1 cellular context compared by ENCODE assay signal in the genomic region with DNA sequence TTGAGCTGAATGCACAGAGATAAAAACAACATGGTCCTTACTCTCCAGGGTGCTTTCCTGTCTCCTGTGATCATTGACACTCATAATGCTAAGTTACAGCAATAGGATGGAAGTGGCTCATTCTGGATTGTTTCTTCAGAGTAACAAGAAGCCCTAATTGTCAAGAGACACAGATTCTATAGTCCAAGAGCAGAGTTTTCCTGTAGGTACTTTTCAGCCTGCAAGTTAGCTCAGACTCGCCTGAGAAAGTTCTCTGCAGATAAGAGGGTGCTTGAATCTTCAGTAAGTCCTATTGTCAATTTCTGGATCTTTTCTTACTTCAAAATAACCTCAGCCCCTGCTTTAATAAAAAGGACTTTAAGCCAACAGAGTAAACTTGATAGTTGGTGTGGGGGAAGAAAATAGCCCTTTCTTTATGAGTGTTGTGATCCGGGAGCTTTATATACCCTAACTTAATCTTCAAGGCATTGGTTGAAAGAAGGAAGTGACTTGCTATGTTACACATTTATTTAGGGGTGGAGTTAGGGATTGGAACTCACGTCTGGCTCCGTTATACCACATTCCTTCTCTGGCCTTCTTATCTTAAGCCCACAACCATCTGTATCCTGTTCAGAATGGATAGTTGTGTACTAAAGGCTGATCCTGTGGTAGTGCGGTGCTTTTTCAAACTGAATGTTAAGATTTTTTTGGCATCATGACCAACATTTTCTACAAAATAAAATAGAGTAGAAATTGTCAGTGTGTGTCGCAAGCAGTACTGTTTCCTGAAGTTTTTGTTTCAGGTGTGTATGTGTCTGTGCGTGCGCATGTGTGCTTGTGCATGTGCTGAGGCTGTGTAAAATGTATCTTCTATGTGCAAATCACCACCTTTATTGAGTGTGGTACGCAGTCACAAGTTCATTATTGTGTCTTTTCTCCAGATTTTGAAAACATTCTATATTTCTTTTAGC.
TF ChIP-seq lines count a peak whose summit lies in the region.

No MANE protein-coding gene starts in this region.

TF ChIP-seq in K562, 482 proteins besides CTCF, POLR2A, EP300 and RAD21 (continued from another document and continues in another):
- TF ChIP-seq, protein P1, sequence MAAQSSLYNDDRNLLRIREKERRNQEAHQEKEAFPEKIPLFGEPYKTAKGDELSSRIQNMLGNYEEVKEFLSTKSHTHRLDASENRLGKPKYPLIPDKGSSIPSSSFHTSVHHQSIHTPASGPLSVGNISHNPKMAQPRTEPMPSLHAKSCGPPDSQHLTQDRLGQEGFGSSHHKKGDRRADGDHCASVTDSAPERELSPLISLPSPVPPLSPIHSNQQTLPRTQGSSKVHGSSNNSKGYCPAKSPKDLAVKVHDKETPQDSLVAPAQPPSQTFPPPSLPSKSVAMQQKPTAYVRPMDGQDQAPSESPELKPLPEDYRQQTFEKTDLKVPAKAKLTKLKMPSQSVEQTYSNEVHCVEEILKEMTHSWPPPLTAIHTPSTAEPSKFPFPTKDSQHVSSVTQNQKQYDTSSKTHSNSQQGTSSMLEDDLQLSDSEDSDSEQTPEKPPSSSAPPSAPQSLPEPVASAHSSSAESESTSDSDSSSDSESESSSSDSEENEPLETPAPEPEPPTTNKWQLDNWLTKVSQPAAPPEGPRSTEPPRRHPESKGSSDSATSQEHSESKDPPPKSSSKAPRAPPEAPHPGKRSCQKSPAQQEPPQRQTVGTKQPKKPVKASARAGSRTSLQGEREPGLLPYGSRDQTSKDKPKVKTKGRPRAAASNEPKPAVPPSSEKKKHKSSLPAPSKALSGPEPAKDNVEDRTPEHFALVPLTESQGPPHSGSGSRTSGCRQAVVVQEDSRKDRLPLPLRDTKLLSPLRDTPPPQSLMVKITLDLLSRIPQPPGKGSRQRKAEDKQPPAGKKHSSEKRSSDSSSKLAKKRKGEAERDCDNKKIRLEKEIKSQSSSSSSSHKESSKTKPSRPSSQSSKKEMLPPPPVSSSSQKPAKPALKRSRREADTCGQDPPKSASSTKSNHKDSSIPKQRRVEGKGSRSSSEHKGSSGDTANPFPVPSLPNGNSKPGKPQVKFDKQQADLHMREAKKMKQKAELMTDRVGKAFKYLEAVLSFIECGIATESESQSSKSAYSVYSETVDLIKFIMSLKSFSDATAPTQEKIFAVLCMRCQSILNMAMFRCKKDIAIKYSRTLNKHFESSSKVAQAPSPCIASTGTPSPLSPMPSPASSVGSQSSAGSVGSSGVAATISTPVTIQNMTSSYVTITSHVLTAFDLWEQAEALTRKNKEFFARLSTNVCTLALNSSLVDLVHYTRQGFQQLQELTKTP (IDR thresholded peaks at IDR 0.05; ENCODE audit: low read depth in 1 of 2, partially characterized antibody in 2 of 2) = peak; percentile 61 to 66
- TF ChIP-seq, protein P2, sequence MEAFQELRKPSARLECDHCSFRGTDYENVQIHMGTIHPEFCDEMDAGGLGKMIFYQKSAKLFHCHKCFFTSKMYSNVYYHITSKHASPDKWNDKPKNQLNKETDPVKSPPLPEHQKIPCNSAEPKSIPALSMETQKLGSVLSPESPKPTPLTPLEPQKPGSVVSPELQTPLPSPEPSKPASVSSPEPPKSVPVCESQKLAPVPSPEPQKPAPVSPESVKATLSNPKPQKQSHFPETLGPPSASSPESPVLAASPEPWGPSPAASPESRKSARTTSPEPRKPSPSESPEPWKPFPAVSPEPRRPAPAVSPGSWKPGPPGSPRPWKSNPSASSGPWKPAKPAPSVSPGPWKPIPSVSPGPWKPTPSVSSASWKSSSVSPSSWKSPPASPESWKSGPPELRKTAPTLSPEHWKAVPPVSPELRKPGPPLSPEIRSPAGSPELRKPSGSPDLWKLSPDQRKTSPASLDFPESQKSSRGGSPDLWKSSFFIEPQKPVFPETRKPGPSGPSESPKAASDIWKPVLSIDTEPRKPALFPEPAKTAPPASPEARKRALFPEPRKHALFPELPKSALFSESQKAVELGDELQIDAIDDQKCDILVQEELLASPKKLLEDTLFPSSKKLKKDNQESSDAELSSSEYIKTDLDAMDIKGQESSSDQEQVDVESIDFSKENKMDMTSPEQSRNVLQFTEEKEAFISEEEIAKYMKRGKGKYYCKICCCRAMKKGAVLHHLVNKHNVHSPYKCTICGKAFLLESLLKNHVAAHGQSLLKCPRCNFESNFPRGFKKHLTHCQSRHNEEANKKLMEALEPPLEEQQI (IDR thresholded peaks at IDR 0.05) = no peak; the same call in 1 of the 2 replicates
- no peak for TF ChIP-seq NELFE (IDR thresholded peaks at IDR 0.05; ENCODE audit: insufficient read depth, insufficient read length)
- TF ChIP-seq NFATC3 (IDR thresholded peaks at IDR 0.05) = 0 out of 2 replicates have a peak, but pooled peaks have one; percentile 42
- peak; percentile 94 for TF ChIP-seq DPF2 (IDR thresholded peaks at IDR 0.05)
- TF ChIP-seq, protein P3, sequence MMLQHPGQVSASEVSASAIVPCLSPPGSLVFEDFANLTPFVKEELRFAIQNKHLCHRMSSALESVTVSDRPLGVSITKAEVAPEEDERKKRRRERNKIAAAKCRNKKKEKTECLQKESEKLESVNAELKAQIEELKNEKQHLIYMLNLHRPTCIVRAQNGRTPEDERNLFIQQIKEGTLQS (IDR thresholded peaks at IDR 0.05) = no peak
- TF ChIP-seq, protein P3 (CRISPR knock-in tag; conservative IDR thresholded peaks at IDR 0.05) = peak; percentile 48; the same call in 1 of the 2 replicates
- peak; percentile 93 for TF ChIP-seq PML (IDR thresholded peaks at IDR 0.05; ENCODE audit: low read length)
- TF ChIP-seq CREB1 (IDR thresholded peaks at IDR 0.05) = peak; percentile 41; the same call in 1 of the 2 replicates
- no peak for TF ChIP-seq CREB1 (CRISPR knock-in tag; IDR thresholded peaks at IDR 0.05)
- peak; percentile 40; the same call in 1 of the 2 replicates for TF ChIP-seq BHLHE40 (IDR thresholded peaks at IDR 0.05; ENCODE audit: low read length)
- TF ChIP-seq, protein P4, sequence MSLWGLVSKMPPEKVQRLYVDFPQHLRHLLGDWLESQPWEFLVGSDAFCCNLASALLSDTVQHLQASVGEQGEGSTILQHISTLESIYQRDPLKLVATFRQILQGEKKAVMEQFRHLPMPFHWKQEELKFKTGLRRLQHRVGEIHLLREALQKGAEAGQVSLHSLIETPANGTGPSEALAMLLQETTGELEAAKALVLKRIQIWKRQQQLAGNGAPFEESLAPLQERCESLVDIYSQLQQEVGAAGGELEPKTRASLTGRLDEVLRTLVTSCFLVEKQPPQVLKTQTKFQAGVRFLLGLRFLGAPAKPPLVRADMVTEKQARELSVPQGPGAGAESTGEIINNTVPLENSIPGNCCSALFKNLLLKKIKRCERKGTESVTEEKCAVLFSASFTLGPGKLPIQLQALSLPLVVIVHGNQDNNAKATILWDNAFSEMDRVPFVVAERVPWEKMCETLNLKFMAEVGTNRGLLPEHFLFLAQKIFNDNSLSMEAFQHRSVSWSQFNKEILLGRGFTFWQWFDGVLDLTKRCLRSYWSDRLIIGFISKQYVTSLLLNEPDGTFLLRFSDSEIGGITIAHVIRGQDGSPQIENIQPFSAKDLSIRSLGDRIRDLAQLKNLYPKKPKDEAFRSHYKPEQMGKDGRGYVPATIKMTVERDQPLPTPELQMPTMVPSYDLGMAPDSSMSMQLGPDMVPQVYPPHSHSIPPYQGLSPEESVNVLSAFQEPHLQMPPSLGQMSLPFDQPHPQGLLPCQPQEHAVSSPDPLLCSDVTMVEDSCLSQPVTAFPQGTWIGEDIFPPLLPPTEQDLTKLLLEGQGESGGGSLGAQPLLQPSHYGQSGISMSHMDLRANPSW (CRISPR knock-in tag; IDR thresholded peaks at IDR 0.05) = no peak
- TF ChIP-seq ZNF699 (CRISPR knock-in tag; IDR thresholded peaks at IDR 0.05; ENCODE audit: insufficient replicate concordance) = no peak
- TF ChIP-seq, protein P5, sequence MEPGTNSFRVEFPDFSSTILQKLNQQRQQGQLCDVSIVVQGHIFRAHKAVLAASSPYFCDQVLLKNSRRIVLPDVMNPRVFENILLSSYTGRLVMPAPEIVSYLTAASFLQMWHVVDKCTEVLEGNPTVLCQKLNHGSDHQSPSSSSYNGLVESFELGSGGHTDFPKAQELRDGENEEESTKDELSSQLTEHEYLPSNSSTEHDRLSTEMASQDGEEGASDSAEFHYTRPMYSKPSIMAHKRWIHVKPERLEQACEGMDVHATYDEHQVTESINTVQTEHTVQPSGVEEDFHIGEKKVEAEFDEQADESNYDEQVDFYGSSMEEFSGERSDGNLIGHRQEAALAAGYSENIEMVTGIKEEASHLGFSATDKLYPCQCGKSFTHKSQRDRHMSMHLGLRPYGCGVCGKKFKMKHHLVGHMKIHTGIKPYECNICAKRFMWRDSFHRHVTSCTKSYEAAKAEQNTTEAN (CRISPR knock-in tag; IDR thresholded peaks at IDR 0.05) = no peak
- TF ChIP-seq SPI1 (IDR thresholded peaks at IDR 0.05; ENCODE audit: borderline replicate concordance, low read depth, low read length) = peak; percentile 94
- TF ChIP-seq, protein P6, sequence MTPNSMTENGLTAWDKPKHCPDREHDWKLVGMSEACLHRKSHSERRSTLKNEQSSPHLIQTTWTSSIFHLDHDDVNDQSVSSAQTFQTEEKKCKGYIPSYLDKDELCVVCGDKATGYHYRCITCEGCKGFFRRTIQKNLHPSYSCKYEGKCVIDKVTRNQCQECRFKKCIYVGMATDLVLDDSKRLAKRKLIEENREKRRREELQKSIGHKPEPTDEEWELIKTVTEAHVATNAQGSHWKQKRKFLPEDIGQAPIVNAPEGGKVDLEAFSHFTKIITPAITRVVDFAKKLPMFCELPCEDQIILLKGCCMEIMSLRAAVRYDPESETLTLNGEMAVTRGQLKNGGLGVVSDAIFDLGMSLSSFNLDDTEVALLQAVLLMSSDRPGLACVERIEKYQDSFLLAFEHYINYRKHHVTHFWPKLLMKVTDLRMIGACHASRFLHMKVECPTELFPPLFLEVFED (CRISPR knock-in tag; conservative IDR thresholded peaks at IDR 0.05) = no peak
- TF ChIP-seq ESRRA (IDR thresholded peaks at IDR 0.05; ENCODE audit: borderline replicate concordance, low read depth) = peak; percentile 70; the same call in 1 of the 2 replicates
- TF ChIP-seq NFIC (IDR thresholded peaks at IDR 0.05) = peak; percentile 89
- peak; percentile 59 for TF ChIP-seq NFE2 (IDR thresholded peaks at IDR 0.05; ENCODE audit: low read depth)
- TF ChIP-seq CHD4 (IDR thresholded peaks at IDR 0.05; ENCODE audit: insufficient read depth, insufficient replicate concordance, low read depth, low read length, poor library complexity, severe bottlenecking) = peak; percentile 62
- TF ChIP-seq MAZ (CRISPR knock-in tag; conservative IDR thresholded peaks at IDR 0.05 in 1 of 2, IDR thresholded peaks at IDR 0.05 in 1 of 2) = peak in 1 of 2 experiments; percentile 57; a peak in 2 of 4 replicates
- TF ChIP-seq, protein P7, sequence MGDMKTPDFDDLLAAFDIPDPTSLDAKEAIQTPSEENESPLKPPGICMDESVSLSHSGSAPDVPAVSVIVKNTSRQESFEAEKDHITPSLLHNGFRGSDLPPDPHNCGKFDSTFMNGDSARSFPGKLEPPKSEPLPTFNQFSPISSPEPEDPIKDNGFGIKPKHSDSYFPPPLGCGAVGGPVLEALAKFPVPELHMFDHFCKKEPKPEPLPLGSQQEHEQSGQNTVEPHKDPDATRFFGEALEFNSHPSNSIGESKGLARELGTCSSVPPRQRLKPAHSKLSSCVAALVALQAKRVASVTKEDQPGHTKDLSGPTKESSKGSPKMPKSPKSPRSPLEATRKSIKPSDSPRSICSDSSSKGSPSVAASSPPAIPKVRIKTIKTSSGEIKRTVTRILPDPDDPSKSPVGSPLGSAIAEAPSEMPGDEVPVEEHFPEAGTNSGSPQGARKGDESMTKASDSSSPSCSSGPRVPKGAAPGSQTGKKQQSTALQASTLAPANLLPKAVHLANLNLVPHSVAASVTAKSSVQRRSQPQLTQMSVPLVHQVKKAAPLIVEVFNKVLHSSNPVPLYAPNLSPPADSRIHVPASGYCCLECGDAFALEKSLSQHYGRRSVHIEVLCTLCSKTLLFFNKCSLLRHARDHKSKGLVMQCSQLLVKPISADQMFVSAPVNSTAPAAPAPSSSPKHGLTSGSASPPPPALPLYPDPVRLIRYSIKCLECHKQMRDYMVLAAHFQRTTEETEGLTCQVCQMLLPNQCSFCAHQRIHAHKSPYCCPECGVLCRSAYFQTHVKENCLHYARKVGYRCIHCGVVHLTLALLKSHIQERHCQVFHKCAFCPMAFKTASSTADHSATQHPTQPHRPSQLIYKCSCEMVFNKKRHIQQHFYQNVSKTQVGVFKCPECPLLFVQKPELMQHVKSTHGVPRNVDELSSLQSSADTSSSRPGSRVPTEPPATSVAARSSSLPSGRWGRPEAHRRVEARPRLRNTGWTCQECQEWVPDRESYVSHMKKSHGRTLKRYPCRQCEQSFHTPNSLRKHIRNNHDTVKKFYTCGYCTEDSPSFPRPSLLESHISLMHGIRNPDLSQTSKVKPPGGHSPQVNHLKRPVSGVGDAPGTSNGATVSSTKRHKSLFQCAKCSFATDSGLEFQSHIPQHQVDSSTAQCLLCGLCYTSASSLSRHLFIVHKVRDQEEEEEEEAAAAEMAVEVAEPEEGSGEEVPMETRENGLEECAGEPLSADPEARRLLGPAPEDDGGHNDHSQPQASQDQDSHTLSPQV (IDR thresholded peaks at IDR 0.05) = peak; percentile 30; the same call in 1 of the 2 replicates
- TF ChIP-seq JUN (IDR thresholded peaks at IDR 0.05; ENCODE audit: borderline replicate concordance, low read depth, low read length) = 0 out of 2 replicates have a peak, but pooled peaks have one; percentile 14
- TF ChIP-seq JUN (CRISPR knock-in tag; IDR thresholded peaks at IDR 0.05; ENCODE audit: borderline replicate concordance) = no peak
- peak; percentile 62; the same call in 1 of the 2 replicates for TF ChIP-seq ELF2 (CRISPR knock-in tag; IDR thresholded peaks at IDR 0.05)
- no peak for TF ChIP-seq ZNF354B (CRISPR knock-in tag; IDR thresholded peaks at IDR 0.05)
- peak; percentile 60; the same call in 1 of the 2 replicates for TF ChIP-seq NCOA1 (IDR thresholded peaks at IDR 0.05; ENCODE audit: low read depth)
- TF ChIP-seq, protein P8, sequence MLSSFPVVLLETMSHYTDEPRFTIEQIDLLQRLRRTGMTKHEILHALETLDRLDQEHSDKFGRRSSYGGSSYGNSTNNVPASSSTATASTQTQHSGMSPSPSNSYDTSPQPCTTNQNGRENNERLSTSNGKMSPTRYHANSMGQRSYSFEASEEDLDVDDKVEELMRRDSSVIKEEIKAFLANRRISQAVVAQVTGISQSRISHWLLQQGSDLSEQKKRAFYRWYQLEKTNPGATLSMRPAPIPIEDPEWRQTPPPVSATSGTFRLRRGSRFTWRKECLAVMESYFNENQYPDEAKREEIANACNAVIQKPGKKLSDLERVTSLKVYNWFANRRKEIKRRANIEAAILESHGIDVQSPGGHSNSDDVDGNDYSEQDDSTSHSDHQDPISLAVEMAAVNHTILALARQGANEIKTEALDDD (IDR thresholded peaks at IDR 0.05) = peak; percentile 92
- TF ChIP-seq, protein P9, sequence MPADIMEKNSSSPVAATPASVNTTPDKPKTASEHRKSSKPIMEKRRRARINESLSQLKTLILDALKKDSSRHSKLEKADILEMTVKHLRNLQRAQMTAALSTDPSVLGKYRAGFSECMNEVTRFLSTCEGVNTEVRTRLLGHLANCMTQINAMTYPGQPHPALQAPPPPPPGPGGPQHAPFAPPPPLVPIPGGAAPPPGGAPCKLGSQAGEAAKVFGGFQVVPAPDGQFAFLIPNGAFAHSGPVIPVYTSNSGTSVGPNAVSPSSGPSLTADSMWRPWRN (IDR thresholded peaks at IDR 0.05; ENCODE audit: low read depth) = peak; percentile 82
- peak; percentile 47; the same call in 1 of the 2 replicates for TF ChIP-seq POLR2H (tag; IDR thresholded peaks at IDR 0.05; ENCODE audit: low read depth)
